Comparison of ENCODE assay signal across 16 cellular contexts in genomic region chr12:104627975-104628322, GRCh38.
"Had no signal": no experiment of that assay in that cellular context is flagged by ENCODE, and none has a peak within 500 bp of the region (broad histone marks: within the 10 kb centered on the region; RNA-seq: fewer than 3 reads in every experiment).

No MANE protein-coding gene starts in this region.

- DNase-seq: activated CD4-positive, CD25-positive, alpha-beta regulatory T cell treated with anti-CD3 and anti-CD28 coated beads, Interleukin-2, amount 50 U/mL, for 72 hours; activated CD8-positive, alpha-beta memory T cell treated with anti-CD3 and anti-CD28 coated beads, Interleukin-2, amount 50 U/mL, for 48 hours; activated CD8-positive, alpha-beta T cell treated with anti-CD3 and anti-CD28 coated beads for 36 hours; activated naive CD4-positive, alpha-beta T cell treated with Interleukin-2 at 50 U/mL for 16 hours; cerebellar nuclear complex; dorsolateral prefrontal cortex; glutamatergic neuron; left lung; mesenchymal stem cell; ovary; stimulated activated CD4-positive, alpha-beta T cell treated with anti-CD3 and anti-CD28 coated beads, Interleukin-12 subunit alpha, Interleukin-12 subunit beta, amount 100 ng/mL, for 4 hours; stimulated activated CD4-positive, alpha-beta T cell treated with anti-CD3 and anti-CD28 coated beads, Interleukin-4, amount 100 ng/mL, for 1 hour; stomach; uterus had no signal

- H3K4me3 ChIP-seq: dorsolateral prefrontal cortex, left lung, neural progenitor cell, ovary, stomach, uterus had no signal

- ATAC-seq: activated CD8-positive, alpha-beta T cell treated with anti-CD3 and anti-CD28 coated beads for 36 hours; esophagus mucosa; left lung had no signal

- H3K4me1 ChIP-seq: uterus had no signal

- H3K27ac ChIP-seq: left lung, neural progenitor cell, ovary, stomach, uterus had no signal

- H3K9me3 ChIP-seq: left lung, ovary, stomach, uterus had no signal

- H3K36me3 ChIP-seq: left lung, neural progenitor cell, ovary, stomach, uterus had no signal

- H3K27me3 ChIP-seq: dorsolateral prefrontal cortex, left lung, neural progenitor cell, ovary, stomach, uterus had no signal
